In the genomic region with DNA sequence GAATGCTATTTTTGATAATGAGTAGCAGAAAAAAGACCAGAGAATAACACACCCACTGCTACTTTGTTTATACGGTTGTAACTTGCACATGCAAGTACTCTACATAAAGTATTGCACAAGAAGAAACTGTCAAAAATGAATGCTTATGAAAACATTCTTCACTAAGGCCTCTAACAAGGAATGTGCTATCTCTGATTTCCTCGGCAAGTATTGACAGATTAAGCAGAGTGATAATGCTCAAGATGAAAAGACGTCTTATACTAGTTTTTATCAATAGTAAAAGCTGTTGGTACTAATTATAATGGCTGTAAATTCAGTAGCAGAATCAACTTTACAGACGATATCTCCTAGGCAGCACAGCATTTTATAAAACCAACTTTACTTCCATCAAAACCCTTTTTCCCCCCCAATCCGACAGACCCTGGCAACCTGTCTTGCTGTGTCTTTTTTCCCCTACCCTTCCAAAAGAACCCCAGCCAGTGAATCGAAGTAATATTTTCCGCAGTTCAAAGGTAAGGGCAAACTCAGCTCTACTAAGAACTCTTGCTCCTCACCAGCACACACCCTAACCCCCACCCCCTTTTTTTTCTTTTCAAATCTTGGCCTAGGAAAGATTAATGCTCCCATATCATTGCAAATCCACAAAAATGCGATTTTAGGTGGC, we compare ENCODE assay signal across 8 cellular contexts. TPM values are rescaled to one million over a fixed set of nuclear protein-coding genes. Genes with fewer than 3 reads are reported as not detected.
DNase-seq lines count a peak whose midpoint lies in the region; ATAC-seq, FAIRE-seq and TF ChIP-seq lines count a peak whose summit lies in the region.

No MANE protein-coding gene starts in this region.

- H3K27me3 ChIP-seq in bronchial epithelial cell (ENCODE audit: control insufficient read depth, insufficient read depth, low read length) (no peaks in the 10 kb centered on the region), uterus (no peaks in the 10 kb centered on the region)

- no peaks in the 10 kb centered on the region for H3K36me3 Mint-ChIP-seq in memory B cell

- H3K36me3 ChIP-seq in bronchial epithelial cell (ENCODE audit: control insufficient read depth, insufficient read depth, low read length) = no peaks in the 10 kb centered on the region
- no peaks in the 10 kb centered on the region for H3K36me3 ChIP-seq in uterus

- H3K4me1 Mint-ChIP-seq in memory B cell = peaks cover 21% of the 10 kb centered on the region

- intact Hi-C loops in uterus (cut with DNase I; ENCODE audit: low total_unique reads) = loop anchor here (2.0 kb wide), 1 partner anchor 52 kb away; the partner anchor contains the start of gene OCIAD1

- no peaks in the 10 kb centered on the region for H3K27me3 Mint-ChIP-seq in memory B cell

- no peaks in the 10 kb centered on the region for H3K9me3 Mint-ChIP-seq in memory B cell

- TF ChIP-seq POLR2A in uterus (IDR thresholded peaks at IDR 0.05) = no peak

- H3K4me1 ChIP-seq in uterus = peaks cover 0 to 18% of the 10 kb centered on the region in 2 donors

- H3K27ac ChIP-seq in uterus = peak overlapping the region; percentile 92 to 97

- H3K4me3 Mint-ChIP-seq in memory B cell = peak overlapping the region; percentile 100

- H3K4me3 ChIP-seq in GM08714 (ENCODE audit: low read length) = peak overlapping the region; percentile 90
- peak overlapping the region; percentile 87 for H3K4me3 ChIP-seq in bronchial epithelial cell (ENCODE audit: low read depth, low read length)
- peak overlapping the region; percentile 82 to 91 for H3K4me3 ChIP-seq in uterus

- peak; percentile 44 for DNase-seq in MV-4-11 (lab: John Stamatoyannopoulos, UW)
- peak; percentile 73 for DNase-seq in bronchial epithelial cell (ENCODE audit: low read depth)
- no peak for DNase-seq in memory B cell (ENCODE audit: low spot score in 2 of 2)
- DNase-seq in uterus = no peak
- DNase-seq in activated CD8-positive, alpha-beta memory T cell treated with anti-CD3 and anti-CD28 coated beads for 24 hours = no peak
- no peak for DNase-seq in medulla oblongata (ENCODE audit: extremely low spot score)
- DNase-seq in NCI-H1417 treated with DMSO at 0.1 percent for 48 hours (lab: John Stamatoyannopoulos, UW) = no peak

- ATAC-seq in memory B cell (ENCODE audit: low read depth) = no peak

- H3K27ac Mint-ChIP-seq in memory B cell = peak overlapping the region; percentile 82

- FAIRE-seq in bronchial epithelial cell (lab: Jason Lieb, UNC) = no peak

- H3K9me3 ChIP-seq in uterus = no peaks in the 10 kb centered on the region

- TF ChIP-seq CTCF in bronchial epithelial cell (IDR thresholded peaks at IDR 0.05; ENCODE audit: insufficient read depth, low read length, severe bottlenecking) (no peak), uterus (IDR thresholded peaks at IDR 0.05) (no peak)

RNA-seq across cellular contexts. Expression of gene FRYL, which starts 1.5 kb away (rescaled TPM):
- 43.2 and 58.8 TPM in 2 replicates for total RNA-seq in bronchial epithelial cell
- total RNA-seq in uterus = 100 to 1,000 TPM in 2 of 4 donors, 10 to 100 TPM in 2; 62.5 to 119 (median 98.8) TPM

RNA-seq across cellular contexts. Expression of gene OCIAD1, which starts 52.3 kb away (rescaled TPM):
- total RNA-seq in bronchial epithelial cell (81.0 and 97.1 TPM in 2 replicates), uterus (100 to 1,000 TPM; 127 to 683 (median 166) TPM)

Comparison
In these comparisons a context has a peak if more than half of its experiments do, and no peak if none do; other contexts are left out.
1. DNase-seq: peak in MV-4-11 (single experiment) and bronchial epithelial cell (single experiment); none in memory B cell (0 of 2), uterus (0 of 2), activated CD8-positive, alpha-beta memory T cell treated with anti-CD3 and anti-CD28 coated beads for 24 hours (single experiment), medulla oblongata (single experiment) and NCI-H1417 treated with DMSO at 0.1 percent for 48 hours (single experiment).
2. Peak in every context shown above with its lines, with median percentiles within 50 percentile points of each other: H3K4me3 ChIP-seq.